ENCODE assay signal across 26 cellular contexts in the genomic region with DNA sequence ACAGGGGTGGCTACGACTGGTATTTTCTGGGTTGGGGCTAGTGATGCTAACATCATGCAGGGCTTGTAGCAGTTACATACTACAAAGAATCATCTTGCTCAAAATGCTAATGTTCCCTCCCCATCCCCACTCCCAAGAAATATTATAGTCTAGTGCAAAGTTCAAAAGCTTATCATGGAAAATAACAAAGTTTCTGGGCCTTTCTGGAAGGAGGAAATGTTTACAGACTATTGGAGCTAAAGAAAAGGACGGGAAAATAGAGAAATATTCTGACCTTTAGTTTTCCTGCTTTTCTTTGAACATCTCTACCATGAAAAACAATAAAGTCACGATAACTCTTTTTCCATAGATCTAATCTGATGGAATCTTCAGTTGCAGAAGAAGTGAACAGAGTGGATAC. TPM values are rescaled to one million over a fixed set of nuclear protein-coding genes. Genes with fewer than 3 reads are reported as not detected.
DNase-seq lines count a peak whose midpoint lies in the region; ATAC-seq, FAIRE-seq and TF ChIP-seq lines count a peak whose summit lies in the region.
"Had no signal": no experiment of that assay in that cellular context is flagged by ENCODE, and none has a peak within 500 bp of the region (broad histone marks: within the 10 kb centered on the region; RNA-seq: fewer than 3 reads in every experiment).

No MANE protein-coding gene starts in this region.

- TF ChIP-seq CTCF in GM23338 (conservative IDR thresholded peaks at IDR 0.05; ENCODE audit: low read depth in 2 of 2) (no peak), VCaP (conservative IDR thresholded peaks at IDR 0.05) (no peak), endothelial cell of umbilical vein (IDR thresholded peaks at IDR 0.05; ENCODE audit: extremely low read depth in 1 of 2, insufficient read depth in 1 of 2, low read depth in 1 of 2, low read length in 2 of 2) (no peak), smooth muscle cell (IDR thresholded peaks at IDR 0.05; ENCODE audit: borderline replicate concordance, insufficient read depth, poor library complexity, severe bottlenecking) (no peak)

- peaks cover 9% of the 10 kb centered on the region for H3K4me1 Mint-ChIP-seq in GM23338
- H3K4me1 Mint-ChIP-seq: CD4-positive, alpha-beta memory T cell; CD4-positive, CD25-positive, alpha-beta regulatory T cell; CD8-positive, alpha-beta memory T cell had no signal

- H3K9me3 ChIP-seq in endothelial cell of umbilical vein (replicated peaks; ENCODE audit: control insufficient read depth, insufficient read depth, low read length) (no peaks in the 10 kb centered on the region), smooth muscle cell (replicated peaks; ENCODE audit: low read depth) (no peaks in the 10 kb centered on the region)
- H3K9me3 ChIP-seq: BE2C had no signal

- intact Hi-C loops in endothelial cell of umbilical vein (cut with micrococcal nuclease): no loop called here

- ATAC-seq in GM23338: no peak
- no peak for ATAC-seq in HG03108 (IDR thresholded peaks at IDR 0.05; ENCODE audit: unreplicated experiment)
- ATAC-seq: GM12878 had no signal

- H2AFZ ChIP-seq in GM23338: no peak overlapping the region
- H2AFZ ChIP-seq in endothelial cell of umbilical vein (ENCODE audit: low read depth, low read length): no peak overlapping the region
- H2AFZ ChIP-seq in smooth muscle cell (ENCODE audit: low read depth): no peak overlapping the region

- H3K4me1 ChIP-seq in GM23338 (ENCODE audit: insufficient read depth) (no peaks in the 10 kb centered on the region), endothelial cell of umbilical vein (ENCODE audit: control insufficient read depth, extremely low read depth, insufficient read depth, low read length) (peaks cover 12% of the 10 kb centered on the region), smooth muscle cell (ENCODE audit: low read depth) (no peaks in the 10 kb centered on the region)
- H3K4me1 ChIP-seq: BE2C, BLaER1 had no signal

- no peak overlapping the region for H3K27ac ChIP-seq in GM23338 (ENCODE audit: low read depth)
- peak overlapping the region; percentile 22; the same call in 1 of the 2 replicates for H3K27ac ChIP-seq in VCaP
- H3K27ac ChIP-seq in endothelial cell of umbilical vein (ENCODE audit: insufficient read depth, low read depth, low read length): peak overlapping the region; percentile 69
- no peak overlapping the region for H3K27ac ChIP-seq in smooth muscle cell (ENCODE audit: low read depth)
- H3K27ac ChIP-seq: BLaER1 had no signal

- WGBS in smooth muscle cell (ENCODE audit: low lambda C conversion rate): 98% methylated on average over 3 of the region's 3 CpGs

- no peak for TF ChIP-seq POLR2A in endothelial cell of umbilical vein (IDR thresholded peaks at IDR 0.05; ENCODE audit: low read depth, low read length)

- no peaks in the 10 kb centered on the region for H3K9me3 Mint-ChIP-seq in GM23338
- H3K9me3 Mint-ChIP-seq: CD8-positive, alpha-beta memory T cell had no signal

- H3K4me3 Mint-ChIP-seq in GM23338: no peak overlapping the region
- H3K4me3 Mint-ChIP-seq: CD14-positive monocyte; CD4-positive, alpha-beta memory T cell; CD4-positive, CD25-positive, alpha-beta regulatory T cell; CD8-positive, alpha-beta memory T cell had no signal

- DNase-seq in GM23338 (ENCODE audit: low spot score) (no peak), endothelial cell of umbilical vein (ENCODE audit: low read depth, low spot score) (peak; percentile 61), superior temporal gyrus (ENCODE audit: extremely low spot score) (no peak), smooth muscle cell (lab: John Stamatoyannopoulos, UW; ENCODE audit: unreplicated experiment) (no peak)
- DNase-seq: 8988T; ACHN; BE2C; C1 segment of cervical spinal cord; CD4-positive, alpha-beta memory T cell; CD4-positive, CD25-positive, alpha-beta regulatory T cell; CD8-positive, alpha-beta memory T cell; COR-L47; DMS 273 treated with DMSO at 0.1 percent for 48 hours; DMS79; DND-41; EL; GDM1 had no signal

- dilution Hi-C loops in endothelial cell of umbilical vein (cut with MboI; ENCODE audit: extremely low pct_ligation_motif_present, low sequenced_read_pairs): no loop called here

- CTCF ChIA-PET in endothelial cell of umbilical vein (lab: Charles Lee): interaction anchor here (0.9 to 1.9 kb wide), 16 partner anchors 9 to 176 kb away, joined by 3 to 23 read pairs (median 7); a partner anchor contains a TSS

- FAIRE-seq in endothelial cell of umbilical vein (lab: Jason Lieb, UNC): no peak
- FAIRE-seq: A204.1, GM12878, GM12892, GM18507 had no signal

- POLR2A ChIA-PET in endothelial cell of umbilical vein (lab: Charles Lee): no interaction called here

- H3K4me2 ChIP-seq in GM23338: no peak overlapping the region
- H3K4me2 ChIP-seq in endothelial cell of umbilical vein (ENCODE audit: insufficient read depth, low read length): no peak overlapping the region
- H3K4me2 ChIP-seq in smooth muscle cell: no peak overlapping the region
- H3K4me2 ChIP-seq: BLaER1 had no signal

- no peaks in the 10 kb centered on the region for H3F3A ChIP-seq in GM23338 (replicated peaks; ENCODE audit: low read depth)
- no peaks in the 10 kb centered on the region for H3F3A ChIP-seq in smooth muscle cell (ENCODE audit: low read depth)

- H3K27ac Mint-ChIP-seq in GM23338: 0 out of 2 replicates have a peak overlapping the region, but pooled peaks have one; percentile 69
- H3K27ac Mint-ChIP-seq: CD4-positive, alpha-beta memory T cell; CD4-positive, CD25-positive, alpha-beta regulatory T cell; CD8-positive, alpha-beta memory T cell had no signal

- peaks cover 76% of the 10 kb centered on the region for H3K36me3 Mint-ChIP-seq in GM23338 (ENCODE audit: low read depth)

- no peaks in the 10 kb centered on the region for H4K20me1 ChIP-seq in GM23338 (replicated peaks; ENCODE audit: insufficient read depth)
- H4K20me1 ChIP-seq in endothelial cell of umbilical vein (replicated peaks; ENCODE audit: control insufficient read depth, extremely low read depth, insufficient read depth, low read length): no peaks in the 10 kb centered on the region
- no peaks in the 10 kb centered on the region for H4K20me1 ChIP-seq in smooth muscle cell (ENCODE audit: low read depth)
- H4K20me1 ChIP-seq: BLaER1 had no signal

- H3K9me2 ChIP-seq in GM23338 (ENCODE audit: insufficient read depth): no peaks in the 10 kb centered on the region

- H3K79me2 ChIP-seq in GM23338 (replicated peaks; ENCODE audit: insufficient read depth) (no peaks in the 10 kb centered on the region), endothelial cell of umbilical vein (ENCODE audit: control insufficient read depth, insufficient read depth, low read length) (no peaks in the 10 kb centered on the region), smooth muscle cell (ENCODE audit: low read depth) (no peaks in the 10 kb centered on the region)

- no peak overlapping the region for H3K9ac ChIP-seq in endothelial cell of umbilical vein (replicated peaks; ENCODE audit: extremely low read depth, insufficient read depth, low read length)
- H3K9ac ChIP-seq in smooth muscle cell (ENCODE audit: low read depth): no peak overlapping the region
- H3K9ac ChIP-seq: BLaER1 had no signal

- H3K27me3 ChIP-seq in GM23338 (ENCODE audit: insufficient read depth): no peaks in the 10 kb centered on the region
- H3K27me3 ChIP-seq in endothelial cell of umbilical vein (ENCODE audit: control insufficient read depth in 2 of 2, insufficient read depth in 2 of 2, low read length in 2 of 2): no peaks in the 10 kb centered on the region
- H3K27me3 ChIP-seq in smooth muscle cell (ENCODE audit: low read depth): no peaks in the 10 kb centered on the region
- H3K27me3 ChIP-seq: BE2C, BLaER1 had no signal

- no peak overlapping the region for H3K4me3 ChIP-seq in GM23338
- H3K4me3 ChIP-seq in endothelial cell of umbilical vein (replicated peaks in 1 of 3; ENCODE audit: insufficient read depth in 1 of 3, low read depth in 1 of 3, low read length in 3 of 3): no peak overlapping the region
- H3K4me3 ChIP-seq in smooth muscle cell: no peak overlapping the region
- H3K4me3 ChIP-seq: BLaER1, GM12878 had no signal

- H3K9me1 ChIP-seq in endothelial cell of umbilical vein (replicated peaks; ENCODE audit: control insufficient read depth, extremely low read depth, insufficient read depth, low read length): no peaks in the 10 kb centered on the region

- H3K27me3 Mint-ChIP-seq in GM23338 (ENCODE audit: insufficient read depth, low read depth, poor library complexity): peaks cover 6% of the 10 kb centered on the region
- H3K27me3 Mint-ChIP-seq: CD4-positive, alpha-beta memory T cell; CD4-positive, CD25-positive, alpha-beta regulatory T cell; CD8-positive, alpha-beta memory T cell had no signal

- H3K36me3 ChIP-seq in GM23338 (ENCODE audit: insufficient read depth): peaks cover 7% of the 10 kb centered on the region; the same call in 1 of the 2 replicates
- H3K36me3 ChIP-seq in endothelial cell of umbilical vein (ENCODE audit: control insufficient read depth in 2 of 2, extremely low read depth in 1 of 2, insufficient read depth in 2 of 2, low read length in 2 of 2): no peaks in the 10 kb centered on the region
- H3K36me3 ChIP-seq in smooth muscle cell (ENCODE audit: low read depth): no peaks in the 10 kb centered on the region
- H3K36me3 ChIP-seq: BE2C had no signal

- BruUV-seq in endothelial cell of umbilical vein (replicated peaks; lab: Mats Ljungman, UMichigan): no TSS peak

RNA-seq across cellular contexts. Expression of a gene that starts 23.2 kb away (rescaled TPM):
- 0.17 and 1.0 TPM in 2 replicates for total RNA-seq in GM23338 (2014; rRNA removed; shearing (Covaris generic))
- 0.63 and 1.5 TPM in 2 replicates for polyA plus RNA-seq in GM23338 (2016; fragmentation: Nextera tagmentation; extraction: Ambion mirVana)
- total RNA-seq in endothelial cell of umbilical vein: not detected in 2 replicates
- not detected in 2 replicates for polyA plus RNA-seq in endothelial cell of umbilical vein
- not detected in 2 replicates for polyA plus RNA-seq in endothelial cell of umbilical vein (2011; cell fraction: cytosol; rRNA removed)
- not detected in 2 replicates for polyA plus RNA-seq in endothelial cell of umbilical vein (2011; cell fraction: nucleus; rRNA removed)
- 0.16 TPM in 1 of 2 replicates, not detected in the other for polyA plus RNA-seq in endothelial cell of umbilical vein (2012)
- not detected in 2 replicates for polyA minus RNA-seq in endothelial cell of umbilical vein
- polyA minus RNA-seq in endothelial cell of umbilical vein (2011; cell fraction: cytosol; rRNA and poly(A)+ RNA removed): not detected
- polyA minus RNA-seq in endothelial cell of umbilical vein (2011; cell fraction: nucleus; rRNA and poly(A)+ RNA removed): not detected in 2 replicates
- not detected in 2 replicates for total RNA-seq in smooth muscle cell
- not detected in 2 replicates for polyA plus RNA-seq in smooth muscle cell
- total RNA-seq: CD4-positive, alpha-beta memory T cell; CD4-positive, CD25-positive, alpha-beta regulatory T cell; CD8-positive, alpha-beta memory T cell; Daoy; GM12878 had no signal
- polyA plus RNA-seq: CD14-positive monocyte; CD8-positive, alpha-beta memory T cell; GM12878 had no signal

RNA-seq across cellular contexts. Expression of a gene that starts 36.1 kb away (rescaled TPM):
- total RNA-seq in GM23338 (2014; rRNA removed; shearing (Covaris generic)): 20.1 and 21.1 TPM in 2 replicates
- 9.5 TPM in 2 replicates for polyA plus RNA-seq in GM23338 (2016; fragmentation: Nextera tagmentation; extraction: Ambion mirVana)
- total RNA-seq in endothelial cell of umbilical vein: 9.4 and 13.2 TPM in 2 replicates
- 4.9 TPM in 2 replicates for polyA plus RNA-seq in endothelial cell of umbilical vein
- 4.7 and 5.1 TPM in 2 replicates for polyA plus RNA-seq in endothelial cell of umbilical vein (2011; cell fraction: cytosol; rRNA removed)
- polyA plus RNA-seq in endothelial cell of umbilical vein (2011; cell fraction: nucleus; rRNA removed): 7.5 and 8.2 TPM in 2 replicates
- 7.4 and 7.6 TPM in 2 replicates for polyA plus RNA-seq in endothelial cell of umbilical vein (2012)
- 20.3 and 24.7 TPM in 2 replicates for polyA minus RNA-seq in endothelial cell of umbilical vein
- polyA minus RNA-seq in endothelial cell of umbilical vein (2011; cell fraction: cytosol; rRNA and poly(A)+ RNA removed): 4.6 TPM
- polyA minus RNA-seq in endothelial cell of umbilical vein (2011; cell fraction: nucleus; rRNA and poly(A)+ RNA removed): 10.3 and 10.7 TPM in 2 replicates
- total RNA-seq in smooth muscle cell: 3.0 and 5.2 TPM in 2 replicates
- 0.78 and 1.6 TPM in 2 replicates for polyA plus RNA-seq in smooth muscle cell

Comparison
In these comparisons a context has a peak if more than half of its experiments do, and no peak if none do; other contexts are left out.
1. H3K27ac ChIP-seq: peak in VCaP (single experiment) and endothelial cell of umbilical vein (single experiment); none in GM23338 (single experiment) and smooth muscle cell (single experiment).